In genomic region chr1:46535063-46535462, GRCh38 we compare ENCODE assay signal across 9 cellular contexts. TPM values are rescaled to one million over a fixed set of nuclear protein-coding genes. Genes with fewer than 3 reads are reported as not detected.
A peak's percentile ranks its signal among the peaks of the same experiment; 100 is the strongest.
DNase-seq lines count a peak whose midpoint lies in the region; ATAC-seq and TF ChIP-seq lines count a peak whose summit lies in the region.
"Had no signal": no experiment of that assay in that cellular context is flagged by ENCODE, and none has a peak within 500 bp of the region (broad histone marks: within the 10 kb centered on the region; RNA-seq: fewer than 3 reads in every experiment).

No MANE protein-coding gene starts in this region.

- no peak for TF ChIP-seq EP300 in stomach (IDR thresholded peaks at IDR 0.05)

- H3K9ac ChIP-seq in PC-3 (ENCODE audit: low read length) = no peak overlapping the region

- peak; percentile 70 for DNase-seq in MCF 10A (ENCODE audit: unreplicated experiment)
- DNase-seq in breast epithelium (ENCODE audit: low spot score in 2 of 2) = no peak
- peak; percentile 59 for DNase-seq in PC-3
- DNase-seq in epithelial cell of esophagus (ENCODE audit: low read depth) = peak; percentile 55
- DNase-seq in stomach = peak; percentile 56
- DNase-seq in NCI-H128 (lab: John Stamatoyannopoulos, UW; ENCODE audit: unreplicated experiment) = no peak

- ATAC-seq in PC-3 (peak; percentile 42), GM21717 (IDR thresholded peaks at IDR 0.05; ENCODE audit: unreplicated experiment) (no peak), HG03378 (IDR thresholded peaks at IDR 0.05; ENCODE audit: unreplicated experiment) (no peak)

- peak; percentile 53 for TF ChIP-seq CTCF in MCF 10A (IDR thresholded peaks at IDR 0.05; ENCODE audit: unreplicated experiment)
- no peak for TF ChIP-seq CTCF in breast epithelium (IDR thresholded peaks at IDR 0.05)
- peak; percentile 74 for TF ChIP-seq CTCF in PC-3 (conservative IDR thresholded peaks at IDR 0.05; ENCODE audit: low read depth, low read length)
- peak; percentile 64 for TF ChIP-seq CTCF in epithelial cell of esophagus (IDR thresholded peaks at IDR 0.05; ENCODE audit: insufficient read depth, low read depth, low read length, missing control alignments)
- TF ChIP-seq CTCF in stomach (IDR thresholded peaks at IDR 0.05) = peak in 3 of 7 experiments; percentile 6 to 29 (median 24)

- WGBS in stomach, 5 donors = 47 to 77% (median 53%) methylated on average over 2 of the region's 2 CpGs

- H3K27me3 ChIP-seq in breast epithelium (peaks cover 0 to 19% of the 10 kb centered on the region in 2 donors), PC-3 (ENCODE audit: low read length) (no peaks in the 10 kb centered on the region), stomach (peaks cover 0 to 58% (median 12%) of the 10 kb centered on the region in 3 donors)

- H3K27me3 Mint-ChIP-seq in MCF 10A (ENCODE audit: insufficient read depth, unreplicated experiment) = peaks cover 16% of the 10 kb centered on the region

- H3K4me2 ChIP-seq in PC-3 (ENCODE audit: low read length) = no peak overlapping the region

- CTCF ChIA-PET in MCF 10A (lab: Yijun Ruan, JAX) = interaction anchor here (0.7 to 3.0 kb wide), 14 partner anchors 10 to 190 kb away, joined by 3 to 21 read pairs (median 4); no protein-coding TSS in a partner anchor
- CTCF ChIA-PET in PC-3 (lab: Charles Lee) = interaction anchor here (2.0 kb wide), 1 partner anchor 88 kb away, joined by 10 read pairs; no protein-coding TSS in a partner anchor

- H3K27ac Mint-ChIP-seq in MCF 10A (ENCODE audit: low read depth, unreplicated experiment) = no peak overlapping the region

- H3F3A ChIP-seq in PC-3 (ENCODE audit: low read length, unreplicated experiment) = no peaks in the 10 kb centered on the region

- H3K9me3 ChIP-seq in breast epithelium (no peaks in the 10 kb centered on the region), PC-3 (ENCODE audit: low read length) (no peaks in the 10 kb centered on the region), stomach (no peaks in the 10 kb centered on the region)

- H3K9me3 Mint-ChIP-seq in MCF 10A (ENCODE audit: unreplicated experiment) = no peaks in the 10 kb centered on the region

- no peak for TF ChIP-seq POLR2A in breast epithelium (IDR thresholded peaks at IDR 0.05)
- TF ChIP-seq POLR2A in stomach (IDR thresholded peaks at IDR 0.05) = no peak

- H2AFZ ChIP-seq in PC-3 (ENCODE audit: low read length) = 0 out of 2 replicates have a peak overlapping the region, but pooled peaks have one; percentile 35

- peaks cover 4% of the 10 kb centered on the region for H3K4me1 Mint-ChIP-seq in MCF 10A (ENCODE audit: insufficient read depth, unreplicated experiment)

- H4K20me1 ChIP-seq in PC-3 (ENCODE audit: low read length) = no peaks in the 10 kb centered on the region

- no peaks in the 10 kb centered on the region for H3K79me2 ChIP-seq in PC-3 (ENCODE audit: low read length)

- no TSS peak for BruUV-seq in MCF 10A (replicated peaks; lab: Mats Ljungman, UMichigan)
- BruUV-seq in PC-3 (replicated peaks; lab: Mats Ljungman, UMichigan) = no TSS peak

- H3K36me3 ChIP-seq in breast epithelium = no peaks in the 10 kb centered on the region
- H3K36me3 ChIP-seq in PC-3 (ENCODE audit: low read depth, low read length) = no peaks in the 10 kb centered on the region
- H3K36me3 ChIP-seq in stomach = no peaks in the 10 kb centered on the region

- no peak overlapping the region for H3K4me3 Mint-ChIP-seq in MCF 10A (ENCODE audit: unreplicated experiment)

- H3K27ac ChIP-seq in breast epithelium = no peak overlapping the region
- H3K27ac ChIP-seq in PC-3 (ENCODE audit: low read length) = no peak overlapping the region
- H3K27ac ChIP-seq in stomach = no peak overlapping the region

- no peaks in the 10 kb centered on the region for H3K36me3 Mint-ChIP-seq in MCF 10A (ENCODE audit: insufficient read depth, unreplicated experiment)

- POLR2A ChIA-PET in MCF 10A (lab: Yijun Ruan, JAX) = no interaction called here
- POLR2A ChIA-PET in PC-3 (lab: Charles Lee; ENCODE audit: unreplicated experiment) = no interaction called here

- intact Hi-C loops in MCF 10A (cut with micrococcal nuclease) = no loop called here
- intact Hi-C loops in breast epithelium (cut with DNase I; ENCODE audit: low total_unique reads) = no loop called here
- intact Hi-C loops in PC-3 (cut with micrococcal nuclease) = no loop called here
- intact Hi-C loops in stomach (cut with DNase I; ENCODE audit: low total_unique reads) = no loop called here

- H3K9me2 ChIP-seq in PC-3 (replicated peaks; ENCODE audit: low read length) = no peaks in the 10 kb centered on the region

- H3K4me3 ChIP-seq in breast epithelium (no peak overlapping the region), PC-3 (ENCODE audit: low read length) (no peak overlapping the region), epithelial cell of esophagus (ENCODE audit: low read length) (no peak overlapping the region), stomach (no peak overlapping the region)

- H3K4me1 ChIP-seq in breast epithelium (no peaks in the 10 kb centered on the region), PC-3 (ENCODE audit: insufficient read depth, low read length) (peaks cover 11% of the 10 kb centered on the region; the same call in 1 of the 2 replicates), stomach (peaks cover 4 to 14% (median 6%) of the 10 kb centered on the region in 4 donors)

RNA-seq across cellular contexts. Expression of gene KNCN, which starts 16.4 kb away (rescaled TPM):
- total RNA-seq in MCF 10A (2022) = not detected in 2 replicates
- not detected for total RNA-seq in breast epithelium
- total RNA-seq in PC-3 (2014; rRNA removed) = not detected in 2 replicates
- not detected for total RNA-seq in stomach
- polyA plus RNA-seq in stomach = not detected
- total RNA-seq: T-helper 2 cell treated with Interferon-gamma antibody and Interleukin-4, amounts not matched to agents 100 ng/mL and 5 ng/mL, for 36 hours had no signal

RNA-seq across cellular contexts. Expression of gene DMBX1, which starts 45.4 kb away (rescaled TPM):
- total RNA-seq in MCF 10A (2022) = not detected in 2 replicates
- total RNA-seq in breast epithelium = not detected
- total RNA-seq in PC-3 (2014; rRNA removed) = 1.7 and 2.4 TPM in 2 replicates
- total RNA-seq in stomach = not detected
- polyA plus RNA-seq in stomach = not detected

Comparison
In these comparisons a context has a peak if more than half of its experiments do, and no peak if none do; other contexts are left out.
1. DNase-seq: peak in MCF 10A (single experiment), PC-3 (single experiment), epithelial cell of esophagus (single experiment) and stomach (single experiment); none in breast epithelium (0 of 2) and NCI-H128 (single experiment).
2. CTCF ChIP-seq: peak in MCF 10A (single experiment), PC-3 (single experiment) and epithelial cell of esophagus (single experiment); none in breast epithelium (0 of 3).